In genomic region chr1:29800120-29800519, GRCh38 we compare ENCODE assay signal across 18 cellular contexts.
DNase-seq lines count a peak whose midpoint lies in the region; ATAC-seq and TF ChIP-seq lines count a peak whose summit lies in the region.
"Had no signal": no experiment of that assay in that cellular context is flagged by ENCODE, and none has a peak within 500 bp of the region (broad histone marks: within the 10 kb centered on the region; RNA-seq: fewer than 3 reads in every experiment).

No MANE protein-coding gene starts in this region.

- intact Hi-C loops in HCT116 (cut with micrococcal nuclease) (no loop called here), esophagus squamous epithelium (cut with DNase I) (no loop called here)

- H3K4me1 ChIP-seq in SK-N-SH (ENCODE audit: control insufficient read depth in 1 of 2, insufficient read depth in 2 of 2, low read depth in 1 of 2, low read length in 1 of 2) (peaks cover 0 to 41% of the 10 kb centered on the region in 2 experiments; a peak in 2 of 4 replicates), HCT116 (ENCODE audit: control insufficient read depth in 1 of 2, insufficient read depth in 2 of 2, low read length in 2 of 2) (peaks cover 3 to 11% of the 10 kb centered on the region in 2 experiments; a peak in 2 of 4 replicates), esophagus squamous epithelium (peaks cover 5 to 28% (median 7%) of the 10 kb centered on the region in 3 donors)

- peaks cover 5% of the 10 kb centered on the region for H3K9me3 Mint-ChIP-seq in stimulated activated memory B cell treated with anti-CD40 and anti-IgM and Interleukin-4, amounts not matched to agents 10 μg/mL and 1 μg/mL and 100 μg/mL, for 72 hours

- H3K36me3 ChIP-seq in SK-N-SH (replicated peaks in 1 of 2; ENCODE audit: control insufficient read depth in 1 of 2, insufficient read depth in 2 of 2, low read length in 1 of 2), result no peaks in the 10 kb centered on the region
- no peaks in the 10 kb centered on the region for H3K36me3 ChIP-seq in HCT116 (ENCODE audit: control insufficient read depth in 1 of 2, insufficient read depth in 2 of 2, low read length in 2 of 2)
- H3K36me3 ChIP-seq in esophagus squamous epithelium, result no peaks in the 10 kb centered on the region

- H3K79me2 ChIP-seq in SK-N-SH (ENCODE audit: insufficient read depth), result no peaks in the 10 kb centered on the region
- H3K79me2 ChIP-seq in HCT116 (ENCODE audit: insufficient read depth, low read length), result no peaks in the 10 kb centered on the region

- H3K9me3 ChIP-seq in SK-N-SH (no peaks in the 10 kb centered on the region), HCT116 (ENCODE audit: control insufficient read depth in 1 of 2, insufficient read depth in 1 of 2, low read depth in 1 of 2, low read length in 2 of 2) (no peaks in the 10 kb centered on the region), esophagus squamous epithelium (peaks cover 0 to 5% (median 0%) of the 10 kb centered on the region in 3 donors)

- H3K27me3 ChIP-seq in SK-N-SH (ENCODE audit: insufficient read depth), result no peaks in the 10 kb centered on the region
- no peaks in the 10 kb centered on the region for H3K27me3 ChIP-seq in HCT116 (ENCODE audit: insufficient read depth, low read length)
- H3K27me3 ChIP-seq in esophagus squamous epithelium, result peaks cover 0 to 42% (median 0%) of the 10 kb centered on the region in 4 donors

- TF ChIP-seq POLR2A in HCT116 (IDR thresholded peaks at IDR 0.05; ENCODE audit: borderline replicate concordance, extremely low read depth, insufficient read depth, insufficient read length) (no peak), esophagus squamous epithelium (IDR thresholded peaks at IDR 0.05) (no peak)

- no peaks in the 10 kb centered on the region for H3K4me1 Mint-ChIP-seq in stimulated activated memory B cell treated with anti-CD40 and anti-IgM and Interleukin-4, amounts not matched to agents 10 μg/mL and 1 μg/mL and 100 μg/mL, for 72 hours
- H3K4me1 Mint-ChIP-seq: CD8-positive, alpha-beta memory T cell had no signal

- H3F3A ChIP-seq in SK-N-SH (replicated peaks; ENCODE audit: insufficient read depth), result no peaks in the 10 kb centered on the region

- H3K27ac ChIP-seq in SK-N-SH (ENCODE audit: low read depth in 2 of 2, low read length in 1 of 2), result no peak overlapping the region
- no peak overlapping the region for H3K27ac ChIP-seq in HCT116 (ENCODE audit: low read depth, low read length)
- H3K27ac ChIP-seq in esophagus squamous epithelium, result peak overlapping the region in 3 of 4 donors; percentile 36 to 53 (median 47)
- H3K27ac ChIP-seq: 22Rv1, PC-9 had no signal

- H3K27me3 Mint-ChIP-seq in stimulated activated memory B cell treated with anti-CD40 and anti-IgM and Interleukin-4, amounts not matched to agents 10 μg/mL and 1 μg/mL and 100 μg/mL, for 72 hours, result peaks cover 25% of the 10 kb centered on the region

- H3K4me3 ChIP-seq in SK-N-SH (ENCODE audit: low read depth in 2 of 2, low read length in 1 of 2) (no peak overlapping the region), HCT116 (replicated peaks in 1 of 2; ENCODE audit: low read depth in 1 of 2, low read length in 2 of 2) (no peak overlapping the region), esophagus squamous epithelium (no peak overlapping the region)
- H3K4me3 ChIP-seq: GM12878, PC-9 had no signal

- H3K9ac ChIP-seq in SK-N-SH (no peak overlapping the region), HCT116 (ENCODE audit: low read length) (no peak overlapping the region)

- no peak for TF ChIP-seq EP300 in SK-N-SH (IDR thresholded peaks at IDR 0.05; ENCODE audit: borderline replicate concordance in 1 of 2, low read depth in 1 of 2, low read length in 1 of 2)

- CTCF ChIA-PET in SK-N-SH (lab: Yijun Ruan, JAX) (interaction anchor here (1.0 to 1.8 kb wide), 3 partner anchors 33 to 312 kb away, joined by 3 to 6 read pairs (median 4); no protein-coding TSS in a partner anchor), HCT116 (lab: Charles Lee) (no interaction called here)

- H3K9me2 ChIP-seq in SK-N-SH (no peaks in the 10 kb centered on the region), HCT116 (ENCODE audit: insufficient read depth) (no peaks in the 10 kb centered on the region)

- WGBS in SK-N-SH (ENCODE audit: low lambda C conversion rate), result 41% methylated on average over 2 of the region's 5 CpGs
- WGBS in esophagus squamous epithelium, 2 donors, result 0 to 80% methylated on average over 2 of the region's 5 CpGs

- DNase-seq in SK-N-SH (peak; percentile 11), HCT116 (ENCODE audit: low read depth, low spot score) (no peak), esophagus squamous epithelium (lab: John Stamatoyannopoulos, UW) (no peak), DMS153 treated with DMSO at 0.1 percent for 48 hours (lab: John Stamatoyannopoulos, UW; ENCODE audit: unreplicated experiment) (no peak), NCI-H2107 treated with DMSO at 0.1 percent for 48 hours (lab: John Stamatoyannopoulos, UW; ENCODE audit: unreplicated experiment) (no peak), NCI-H1436 treated with DMSO at 0.1 percent for 48 hours (lab: John Stamatoyannopoulos, UW) (no peak)
- DNase-seq: CD8-positive, alpha-beta memory T cell; GOT3; KG1; NCI-H1436; NCI-H2081; NCI-H510A; NCI-H774 had no signal

- H3K4me2 ChIP-seq in SK-N-SH (no peak overlapping the region), HCT116 (ENCODE audit: low read length) (peak overlapping the region; percentile 43; the same call in 1 of the 2 replicates)
- H3K4me2 ChIP-seq: PC-9 had no signal

- RAD21 ChIA-PET in HCT116 (lab: Charles Lee; ENCODE audit: low non-redundant PET in 1 of 2, low total read pairs in 2 of 2, uncharacterized antibody in 2 of 2, unreplicated experiment in 2 of 2), result no interaction called here

- H4K20me1 ChIP-seq in SK-N-SH (ENCODE audit: insufficient read depth) (no peaks in the 10 kb centered on the region), HCT116 (ENCODE audit: insufficient read depth) (no peaks in the 10 kb centered on the region)

- H3K27ac Mint-ChIP-seq in stimulated activated memory B cell treated with anti-CD40 and anti-IgM and Interleukin-4, amounts not matched to agents 10 μg/mL and 1 μg/mL and 100 μg/mL, for 72 hours, result no peak overlapping the region
- H3K27ac Mint-ChIP-seq: CD8-positive, alpha-beta memory T cell had no signal

- H2AFZ ChIP-seq in SK-N-SH (ENCODE audit: low read depth) (no peak overlapping the region), HCT116 (ENCODE audit: low read depth, low read length, poor library complexity, severe bottlenecking) (no peak overlapping the region)
- H2AFZ ChIP-seq: PC-9 had no signal

- no peaks in the 10 kb centered on the region for H3K36me3 Mint-ChIP-seq in stimulated activated memory B cell treated with anti-CD40 and anti-IgM and Interleukin-4, amounts not matched to agents 10 μg/mL and 1 μg/mL and 100 μg/mL, for 72 hours
- H3K36me3 Mint-ChIP-seq: CD8-positive, alpha-beta memory T cell had no signal

- ATAC-seq in SK-N-SH treated with all-trans-retinoic acid at 6 μM for 48 hours, result no peak
- ATAC-seq in HCT116, result no peak
- peak; percentile 31 for ATAC-seq in stimulated activated memory B cell treated with anti-CD40 and anti-IgM and Interleukin-4, amounts not matched to agents 10 μg/mL and 1 μg/mL and 100 μg/mL, for 72 hours
- ATAC-seq: GM12878 had no signal

- POLR2A ChIA-PET in SK-N-SH (lab: Yijun Ruan, JAX) (no interaction called here), HCT116 (lab: Charles Lee) (no interaction called here)

- no peak overlapping the region for H3K4me3 Mint-ChIP-seq in stimulated activated memory B cell treated with anti-CD40 and anti-IgM and Interleukin-4, amounts not matched to agents 10 μg/mL and 1 μg/mL and 100 μg/mL, for 72 hours
- H3K4me3 Mint-ChIP-seq: CD8-positive, alpha-beta memory T cell had no signal

- BruUV-seq in HCT116 (replicated peaks; lab: Mats Ljungman, UMichigan), result no TSS peak

- TF ChIP-seq RAD21 in SK-N-SH (IDR thresholded peaks at IDR 0.05; ENCODE audit: low read length), result no peak
- TF ChIP-seq RAD21 in HCT116 (IDR thresholded peaks at IDR 0.05; ENCODE audit: low read depth), result no peak

- TF ChIP-seq CTCF in SK-N-SH (IDR thresholded peaks at IDR 0.05) (no peak), HCT116 (IDR thresholded peaks at IDR 0.05 in 2 of 3, conservative IDR thresholded peaks at IDR 0.05 in 1 of 3; ENCODE audit: borderline replicate concordance in 1 of 3, insufficient read depth in 1 of 3, low read depth in 2 of 3, low read length in 2 of 3) (no peak), esophagus squamous epithelium (IDR thresholded peaks at IDR 0.05) (no peak)

TF ChIP-seq in SK-N-SH, 30 proteins besides CTCF, POLR2A, EP300 and RAD21:
- TF ChIP-seq PBX3 (IDR thresholded peaks at IDR 0.05), result no peak

TF ChIP-seq in SK-N-SH treated with all-trans-retinoic acid at 6 μM for 48 hours, 23 proteins besides CTCF, POLR2A, EP300 and RAD21 (continues in another document):
- TF ChIP-seq BACH2 (CRISPR knock-in tag; IDR thresholded peaks at IDR 0.05; ENCODE audit: borderline replicate concordance), result no peak

TF ChIP-seq in HCT116, 20 proteins besides CTCF, POLR2A, EP300 and RAD21:
- TF ChIP-seq EGR1 (IDR thresholded peaks at IDR 0.05; ENCODE audit: low read depth) (no peak), JUND (IDR thresholded peaks at IDR 0.05) (no peak), ZFX (IDR thresholded peaks at IDR 0.05) (no peak), POLR2AphosphoS5 (IDR thresholded peaks at IDR 0.05; ENCODE audit: low read depth, low read length) (no peak), ATF3 (IDR thresholded peaks at IDR 0.05) (no peak), TCF7L2 (IDR thresholded peaks at IDR 0.05; ENCODE audit: borderline replicate concordance, extremely low read depth, insufficient read depth, insufficient read length) (no peak), EZH2phosphoT487 (IDR thresholded peaks at IDR 0.05; ENCODE audit: borderline replicate concordance) (no peak), CBX3 (IDR thresholded peaks at IDR 0.05; ENCODE audit: low read depth) (no peak), SRF (IDR thresholded peaks at IDR 0.05; ENCODE audit: low read depth) (no peak)

Comparison
In these comparisons a context has a peak if more than half of its experiments do, and no peak if none do; other contexts are left out.
1. H3K27ac ChIP-seq: peak in esophagus squamous epithelium (3 of 4); none in SK-N-SH (0 of 2) and HCT116 (single experiment).